1 cellular context compared by ENCODE assay signal in genomic region chr3:194326192-194327029, GRCh38.
TF ChIP-seq lines count a peak whose summit lies in the region.

No MANE protein-coding gene starts in this region.

TF ChIP-seq in K562, 482 proteins besides CTCF, POLR2A, EP300 and RAD21 (continued from another document and continues in another):
- TF ChIP-seq ARID4B (CRISPR knock-in tag; IDR thresholded peaks at IDR 0.05) (no peak), RBM25 (IDR thresholded peaks at IDR 0.05; ENCODE audit: low read depth, low read length, severe bottlenecking) (no peak), SRSF1 (IDR thresholded peaks at IDR 0.05; ENCODE audit: low read depth, low read length) (no peak), SIN3B (IDR thresholded peaks at IDR 0.05; ENCODE audit: low read depth) (no peak), PHB2 (IDR thresholded peaks at IDR 0.05; ENCODE audit: low read depth) (peak; percentile 61), ID3 (CRISPR knock-in tag; IDR thresholded peaks at IDR 0.05) (no peak), ID3 (tag; IDR thresholded peaks at IDR 0.05) (0 out of 2 replicates have a peak, but pooled peaks have one; percentile 56), MTA2 (IDR thresholded peaks at IDR 0.05; ENCODE audit: low read depth) (no peak), ZNF449 (CRISPR knock-in tag; IDR thresholded peaks at IDR 0.05) (no peak), CSDE1 (IDR thresholded peaks at IDR 0.05) (peak in 1 of 2 experiments; percentile 65; a peak in 1 of 4 replicates), SMAD1 (IDR thresholded peaks at IDR 0.05; ENCODE audit: low read depth, low read length, partially characterized antibody) (no peak), GTF2A2 (tag; IDR thresholded peaks at IDR 0.05) (0 out of 2 replicates have a peak, but pooled peaks have one; percentile 24), ZNF23 (CRISPR knock-in tag; IDR thresholded peaks at IDR 0.05) (no peak), DIDO1 (tag; IDR thresholded peaks at IDR 0.05; ENCODE audit: low read depth) (no peak), GABPB2 (CRISPR knock-in tag; conservative IDR thresholded peaks at IDR 0.05) (no peak), ZNF830 (CRISPR knock-in tag; IDR thresholded peaks at IDR 0.05) (no peak), GABPB1 (CRISPR knock-in tag; IDR thresholded peaks at IDR 0.05) (no peak), CBFA2T3 (IDR thresholded peaks at IDR 0.05) (no peak; the same call in none of the 2 replicates), SMARCA5 (IDR thresholded peaks at IDR 0.05) (peak; percentile 96), GTF3C2 (IDR thresholded peaks at IDR 0.05; ENCODE audit: borderline replicate concordance, extremely low read depth, insufficient read length) (no peak), ZNF384 (IDR thresholded peaks at IDR 0.05; ENCODE audit: low read depth, low read length) (no peak), ZNF311 (CRISPR knock-in tag; IDR thresholded peaks at IDR 0.05) (no peak), ZNF589 (CRISPR knock-in tag; IDR thresholded peaks at IDR 0.05; ENCODE audit: low read depth) (no peak), ETS2 (tag; IDR thresholded peaks at IDR 0.05; ENCODE audit: borderline replicate concordance, poor library complexity, severe bottlenecking) (no peak), CAMTA2 (CRISPR knock-in tag; conservative IDR thresholded peaks at IDR 0.05) (no peak), ZNF274 (IDR thresholded peaks at IDR 0.05; ENCODE audit: borderline replicate concordance, low read depth, low read length) (no peak), ARID1B (IDR thresholded peaks at IDR 0.05) (peak; percentile 59), BMI1 (IDR thresholded peaks at IDR 0.05; ENCODE audit: low read length) (no peak), POLR3G (IDR thresholded peaks at IDR 0.05; ENCODE audit: extremely low read depth, insufficient read length, insufficient replicate concordance) (no peak), RUNX1 (IDR thresholded peaks at IDR 0.05; ENCODE audit: low read depth) (no peak), ZNF764 (CRISPR knock-in tag; IDR thresholded peaks at IDR 0.05; ENCODE audit: low read depth) (no peak), RFX5 (IDR thresholded peaks at IDR 0.05; ENCODE audit: low read depth, low read length) (no peak), ZNF263 (CRISPR knock-in tag; IDR thresholded peaks at IDR 0.05; ENCODE audit: borderline replicate concordance) (peak; percentile 95), JUND (IDR thresholded peaks at IDR 0.05; ENCODE audit: borderline replicate concordance, low read depth, low read length) (no peak), JUND (tag; IDR thresholded peaks at IDR 0.05; ENCODE audit: borderline replicate concordance, low read depth, low read length) (0 out of 3 replicates have a peak, but pooled peaks have one; percentile 17), FOSL1 (tag; conservative IDR thresholded peaks at IDR 0.05) (no peak), MBD2 (IDR thresholded peaks at IDR 0.05; ENCODE audit: borderline replicate concordance, low read depth) (no peak), E4F1 (CRISPR knock-in tag; IDR thresholded peaks at IDR 0.05; ENCODE audit: borderline replicate concordance) (no peak), CREB3 (tag; conservative IDR thresholded peaks at IDR 0.05; ENCODE audit: low read depth) (no peak), ATF1 (CRISPR knock-in tag; IDR thresholded peaks at IDR 0.05) (no peak), ATF1 (tag; IDR thresholded peaks at IDR 0.05) (no peak; the same call in 1 of the 2 replicates)
- TF ChIP-seq, protein P1, sequence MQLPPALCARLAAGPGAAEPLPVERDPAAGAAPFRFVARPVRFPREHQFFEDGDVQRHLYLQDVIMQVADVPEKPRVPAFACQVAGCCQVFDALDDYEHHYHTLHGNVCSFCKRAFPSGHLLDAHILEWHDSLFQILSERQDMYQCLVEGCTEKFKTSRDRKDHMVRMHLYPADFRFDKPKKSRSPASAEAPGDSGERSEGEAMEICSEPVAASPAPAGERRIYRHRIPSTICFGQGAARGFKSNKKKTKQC (CRISPR knock-in tag; IDR thresholded peaks at IDR 0.05) = no peak
- TF ChIP-seq, protein P2, sequence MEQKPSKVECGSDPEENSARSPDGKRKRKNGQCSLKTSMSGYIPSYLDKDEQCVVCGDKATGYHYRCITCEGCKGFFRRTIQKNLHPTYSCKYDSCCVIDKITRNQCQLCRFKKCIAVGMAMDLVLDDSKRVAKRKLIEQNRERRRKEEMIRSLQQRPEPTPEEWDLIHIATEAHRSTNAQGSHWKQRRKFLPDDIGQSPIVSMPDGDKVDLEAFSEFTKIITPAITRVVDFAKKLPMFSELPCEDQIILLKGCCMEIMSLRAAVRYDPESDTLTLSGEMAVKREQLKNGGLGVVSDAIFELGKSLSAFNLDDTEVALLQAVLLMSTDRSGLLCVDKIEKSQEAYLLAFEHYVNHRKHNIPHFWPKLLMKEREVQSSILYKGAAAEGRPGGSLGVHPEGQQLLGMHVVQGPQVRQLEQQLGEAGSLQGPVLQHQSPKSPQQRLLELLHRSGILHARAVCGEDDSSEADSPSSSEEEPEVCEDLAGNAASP (IDR thresholded peaks at IDR 0.05) = no peak
- TF ChIP-seq, protein P3, sequence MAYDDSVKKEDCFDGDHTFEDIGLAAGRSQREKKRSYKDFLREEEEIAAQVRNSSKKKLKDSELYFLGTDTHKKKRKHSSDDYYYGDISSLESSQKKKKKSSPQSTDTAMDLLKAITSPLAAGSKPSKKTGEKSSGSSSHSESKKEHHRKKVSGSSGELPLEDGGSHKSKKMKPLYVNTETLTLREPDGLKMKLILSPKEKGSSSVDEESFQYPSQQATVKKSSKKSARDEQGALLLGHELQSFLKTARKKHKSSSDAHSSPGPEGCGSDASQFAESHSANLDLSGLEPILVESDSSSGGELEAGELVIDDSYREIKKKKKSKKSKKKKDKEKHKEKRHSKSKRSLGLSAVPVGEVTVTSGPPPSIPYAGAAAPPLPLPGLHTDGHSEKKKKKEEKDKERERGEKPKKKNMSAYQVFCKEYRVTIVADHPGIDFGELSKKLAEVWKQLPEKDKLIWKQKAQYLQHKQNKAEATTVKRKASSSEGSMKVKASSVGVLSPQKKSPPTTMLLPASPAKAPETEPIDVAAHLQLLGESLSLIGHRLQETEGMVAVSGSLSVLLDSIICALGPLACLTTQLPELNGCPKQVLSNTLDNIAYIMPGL (CRISPR knock-in tag; IDR thresholded peaks at IDR 0.05) = no peak
